ENCODE assay signal across 9 cellular contexts in the genomic region with DNA sequence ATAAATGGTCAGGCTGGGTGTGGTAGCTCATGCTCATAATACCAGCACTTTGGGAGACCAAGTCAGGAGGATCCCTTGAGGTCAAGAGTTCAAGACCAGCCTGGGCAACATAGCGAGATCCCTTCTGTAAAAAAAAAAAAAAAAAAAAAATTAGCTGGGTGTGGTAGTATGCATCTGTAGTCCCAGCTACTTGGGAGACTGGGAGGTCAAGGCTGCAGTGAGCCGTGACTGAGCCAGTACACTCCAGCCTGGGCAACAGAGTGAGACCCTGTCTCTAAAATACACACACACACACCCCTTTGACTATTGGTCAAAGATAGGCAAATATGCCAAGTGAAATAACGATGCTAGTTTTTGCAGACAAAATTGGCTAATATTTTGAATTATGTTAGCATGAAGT.
"Had no signal": no experiment of that assay in that cellular context is flagged by ENCODE, and none has a peak within 500 bp of the region (broad histone marks: within the 10 kb centered on the region; RNA-seq: fewer than 3 reads in every experiment).

No MANE protein-coding gene starts in this region.

- H2AFZ ChIP-seq: GM23248 had no signal

- ATAC-seq: HCT116 had no signal

- H3K9me3 ChIP-seq: HAP-1 had no signal

- H3K4me2 ChIP-seq: KMS-11 had no signal

- H3K9ac ChIP-seq: GM23248, KMS-11 had no signal

- H3K27ac ChIP-seq: GM23248, KMS-11 had no signal

- DNase-seq: GM23248, GOT3, H7, IMR-90, Karpas-422, KBM-7 had no signal

- H3K4me3 ChIP-seq: GM23248, HAP-1 had no signal
